Comparison of ENCODE assay signal across 2 cellular contexts in the genomic region with DNA sequence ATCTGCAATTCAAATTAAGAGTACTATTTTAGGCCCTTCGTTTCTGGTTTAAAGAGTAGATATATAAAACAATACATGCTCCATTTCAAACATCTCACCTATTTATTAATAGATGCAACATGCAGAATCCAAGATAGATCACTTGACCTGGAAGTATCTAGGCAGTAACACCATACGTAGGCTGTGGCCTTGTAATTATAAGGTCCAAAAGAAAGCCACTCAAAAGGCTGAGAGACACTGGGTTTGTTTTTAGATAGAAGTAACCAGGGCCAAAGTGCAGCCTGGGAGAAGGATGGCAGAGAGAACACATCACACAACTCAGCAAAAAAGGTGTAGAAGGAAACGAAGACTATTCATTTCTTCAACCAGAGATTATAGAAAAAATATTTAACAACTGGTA.
TF ChIP-seq lines count a peak whose summit lies in the region.

No MANE protein-coding gene starts in this region.

TF ChIP-seq in HepG2, 621 proteins besides CTCF, POLR2A, EP300 and RAD21 (continues in another document):
- TF ChIP-seq, protein P1, sequence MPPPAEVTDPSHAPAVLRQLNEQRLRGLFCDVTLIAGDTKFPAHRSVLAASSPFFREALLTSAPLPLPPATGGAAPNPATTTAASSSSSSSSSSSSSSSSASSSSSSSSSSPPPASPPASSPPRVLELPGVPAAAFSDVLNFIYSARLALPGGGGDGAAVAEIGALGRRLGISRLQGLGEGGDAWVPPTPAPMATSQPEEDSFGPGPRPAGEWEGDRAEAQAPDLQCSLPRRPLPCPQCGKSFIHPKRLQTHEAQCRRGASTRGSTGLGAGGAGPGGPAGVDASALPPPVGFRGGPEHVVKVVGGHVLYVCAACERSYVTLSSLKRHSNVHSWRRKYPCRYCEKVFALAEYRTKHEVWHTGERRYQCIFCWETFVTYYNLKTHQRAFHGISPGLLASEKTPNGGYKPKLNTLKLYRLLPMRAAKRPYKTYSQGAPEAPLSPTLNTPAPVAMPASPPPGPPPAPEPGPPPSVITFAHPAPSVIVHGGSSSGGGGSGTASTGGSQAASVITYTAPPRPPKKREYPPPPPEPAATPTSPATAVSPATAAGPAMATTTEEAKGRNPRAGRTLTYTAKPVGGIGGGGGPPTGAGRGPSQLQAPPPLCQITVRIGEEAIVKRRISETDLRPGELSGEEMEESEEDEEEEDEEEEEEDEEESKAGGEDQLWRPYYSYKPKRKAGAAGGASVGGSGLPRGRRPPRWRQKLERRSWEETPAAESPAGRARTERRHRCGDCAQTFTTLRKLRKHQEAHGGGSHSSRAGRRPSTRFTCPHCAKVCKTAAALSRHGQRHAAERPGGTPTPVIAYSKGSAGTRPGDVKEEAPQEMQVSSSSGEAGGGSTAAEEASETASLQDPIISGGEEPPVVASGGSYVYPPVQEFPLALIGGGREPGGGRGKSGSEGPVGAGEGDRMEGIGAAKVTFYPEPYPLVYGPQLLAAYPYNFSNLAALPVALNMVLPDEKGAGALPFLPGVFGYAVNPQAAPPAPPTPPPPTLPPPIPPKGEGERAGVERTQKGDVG (CRISPR knock-in tag; IDR thresholded peaks at IDR 0.05; ENCODE audit: borderline replicate concordance) = no peak
- TF ChIP-seq NR2F6 (IDR thresholded peaks at IDR 0.05) = no peak
- TF ChIP-seq NR2F6 (CRISPR knock-in tag; IDR thresholded peaks at IDR 0.05) = no peak
- TF ChIP-seq ETV6 (CRISPR knock-in tag; conservative IDR thresholded peaks at IDR 0.05) = no peak
- TF ChIP-seq, protein P2, sequence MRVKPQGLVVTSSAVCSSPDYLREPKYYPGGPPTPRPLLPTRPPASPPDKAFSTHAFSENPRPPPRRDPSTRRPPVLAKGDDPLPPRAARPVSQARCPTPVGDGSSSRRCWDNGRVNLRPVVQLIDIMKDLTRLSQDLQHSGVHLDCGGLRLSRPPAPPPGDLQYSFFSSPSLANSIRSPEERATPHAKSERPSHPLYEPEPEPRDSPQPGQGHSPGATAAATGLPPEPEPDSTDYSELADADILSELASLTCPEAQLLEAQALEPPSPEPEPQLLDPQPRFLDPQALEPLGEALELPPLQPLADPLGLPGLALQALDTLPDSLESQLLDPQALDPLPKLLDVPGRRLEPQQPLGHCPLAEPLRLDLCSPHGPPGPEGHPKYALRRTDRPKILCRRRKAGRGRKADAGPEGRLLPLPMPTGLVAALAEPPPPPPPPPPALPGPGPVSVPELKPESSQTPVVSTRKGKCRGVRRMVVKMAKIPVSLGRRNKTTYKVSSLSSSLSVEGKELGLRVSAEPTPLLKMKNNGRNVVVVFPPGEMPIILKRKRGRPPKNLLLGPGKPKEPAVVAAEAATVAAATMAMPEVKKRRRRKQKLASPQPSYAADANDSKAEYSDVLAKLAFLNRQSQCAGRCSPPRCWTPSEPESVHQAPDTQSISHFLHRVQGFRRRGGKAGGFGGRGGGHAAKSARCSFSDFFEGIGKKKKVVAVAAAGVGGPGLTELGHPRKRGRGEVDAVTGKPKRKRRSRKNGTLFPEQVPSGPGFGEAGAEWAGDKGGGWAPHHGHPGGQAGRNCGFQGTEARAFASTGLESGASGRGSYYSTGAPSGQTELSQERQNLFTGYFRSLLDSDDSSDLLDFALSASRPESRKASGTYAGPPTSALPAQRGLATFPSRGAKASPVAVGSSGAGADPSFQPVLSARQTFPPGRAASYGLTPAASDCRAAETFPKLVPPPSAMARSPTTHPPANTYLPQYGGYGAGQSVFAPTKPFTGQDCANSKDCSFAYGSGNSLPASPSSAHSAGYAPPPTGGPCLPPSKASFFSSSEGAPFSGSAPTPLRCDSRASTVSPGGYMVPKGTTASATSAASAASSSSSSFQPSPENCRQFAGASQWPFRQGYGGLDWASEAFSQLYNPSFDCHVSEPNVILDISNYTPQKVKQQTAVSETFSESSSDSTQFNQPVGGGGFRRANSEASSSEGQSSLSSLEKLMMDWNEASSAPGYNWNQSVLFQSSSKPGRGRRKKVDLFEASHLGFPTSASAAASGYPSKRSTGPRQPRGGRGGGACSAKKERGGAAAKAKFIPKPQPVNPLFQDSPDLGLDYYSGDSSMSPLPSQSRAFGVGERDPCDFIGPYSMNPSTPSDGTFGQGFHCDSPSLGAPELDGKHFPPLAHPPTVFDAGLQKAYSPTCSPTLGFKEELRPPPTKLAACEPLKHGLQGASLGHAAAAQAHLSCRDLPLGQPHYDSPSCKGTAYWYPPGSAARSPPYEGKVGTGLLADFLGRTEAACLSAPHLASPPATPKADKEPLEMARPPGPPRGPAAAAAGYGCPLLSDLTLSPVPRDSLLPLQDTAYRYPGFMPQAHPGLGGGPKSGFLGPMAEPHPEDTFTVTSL (CRISPR knock-in tag; IDR thresholded peaks at IDR 0.05; ENCODE audit: borderline replicate concordance) = no peak
- TF ChIP-seq PAWR (CRISPR knock-in tag; IDR thresholded peaks at IDR 0.05; ENCODE audit: borderline replicate concordance) = no peak
- TF ChIP-seq MZF1 (CRISPR knock-in tag; IDR thresholded peaks at IDR 0.05; ENCODE audit: borderline replicate concordance) = no peak
- TF ChIP-seq PTBP1 (IDR thresholded peaks at IDR 0.05; ENCODE audit: low read depth, low read length, poor library complexity, severe bottlenecking) = no peak
- TF ChIP-seq RARG (CRISPR knock-in tag; IDR thresholded peaks at IDR 0.05; ENCODE audit: low read depth) = no peak
- no peak for TF ChIP-seq ZNF460 (CRISPR knock-in tag; IDR thresholded peaks at IDR 0.05; ENCODE audit: borderline replicate concordance)
- TF ChIP-seq STAT6 (CRISPR knock-in tag; IDR thresholded peaks at IDR 0.05; ENCODE audit: borderline replicate concordance) = no peak
- TF ChIP-seq, protein P3, sequence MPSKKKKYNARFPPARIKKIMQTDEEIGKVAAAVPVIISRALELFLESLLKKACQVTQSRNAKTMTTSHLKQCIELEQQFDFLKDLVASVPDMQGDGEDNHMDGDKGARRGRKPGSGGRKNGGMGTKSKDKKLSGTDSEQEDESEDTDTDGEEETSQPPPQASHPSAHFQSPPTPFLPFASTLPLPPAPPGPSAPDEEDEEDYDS (CRISPR knock-in tag; IDR thresholded peaks at IDR 0.05) = no peak

TF ChIP-seq in H1, 55 proteins besides CTCF, POLR2A, EP300 and RAD21:
- TF ChIP-seq PHF8 (conservative IDR thresholded peaks at IDR 0.05; ENCODE audit: low read depth, low read length) (no peak), SAP30 (IDR thresholded peaks at IDR 0.05; ENCODE audit: insufficient read depth, insufficient replicate concordance, low read length) (no peak), RXRA (IDR thresholded peaks at IDR 0.05; ENCODE audit: insufficient read depth, low read depth, low read length) (no peak), GTF2F1 (IDR thresholded peaks at IDR 0.05; ENCODE audit: borderline replicate concordance, low read depth, low read length) (no peak)
- TF ChIP-seq, protein P4, sequence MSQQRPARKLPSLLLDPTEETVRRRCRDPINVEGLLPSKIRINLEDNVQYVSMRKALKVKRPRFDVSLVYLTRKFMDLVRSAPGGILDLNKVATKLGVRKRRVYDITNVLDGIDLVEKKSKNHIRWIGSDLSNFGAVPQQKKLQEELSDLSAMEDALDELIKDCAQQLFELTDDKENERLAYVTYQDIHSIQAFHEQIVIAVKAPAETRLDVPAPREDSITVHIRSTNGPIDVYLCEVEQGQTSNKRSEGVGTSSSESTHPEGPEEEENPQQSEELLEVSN (IDR thresholded peaks at IDR 0.05) = no peak
